10 cellular contexts compared by ENCODE assay signal in the genomic region with DNA sequence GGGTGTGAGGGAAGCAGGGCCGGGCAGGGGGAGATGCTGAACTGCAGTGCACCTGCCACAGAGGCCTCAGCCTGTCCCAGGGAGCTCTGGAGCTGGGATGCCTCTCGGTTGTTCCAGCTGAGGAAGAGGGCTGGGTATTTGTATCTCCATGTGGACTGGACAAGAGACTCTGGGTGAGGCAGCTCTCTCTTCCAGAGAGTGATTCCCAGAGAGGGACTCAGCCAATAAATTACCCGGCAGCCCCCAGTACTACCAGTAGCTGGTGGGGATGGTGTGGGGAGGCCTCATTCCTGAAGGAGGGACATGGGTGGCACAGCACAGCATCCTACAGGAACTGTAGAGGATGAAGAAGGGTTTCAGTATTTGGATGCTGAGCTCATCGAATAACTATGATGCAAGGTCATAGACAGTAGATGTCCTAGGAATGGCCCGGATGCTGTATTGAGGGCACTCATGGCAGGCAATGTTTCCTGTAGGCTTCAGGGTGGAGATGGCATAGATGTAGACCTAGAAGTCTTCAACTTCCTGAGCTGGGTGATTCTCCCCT. TPM values are rescaled to one million over a fixed set of nuclear protein-coding genes. Genes with fewer than 3 reads are reported as not detected.
A peak's percentile ranks its signal among the peaks of the same experiment; 100 is the strongest.
DNase-seq lines count a peak whose midpoint lies in the region; ATAC-seq lines count a peak whose summit lies in the region.
"Had no signal": no experiment of that assay in that cellular context is flagged by ENCODE, and none has a peak within 500 bp of the region (broad histone marks: within the 10 kb centered on the region; RNA-seq: fewer than 3 reads in every experiment).

No MANE protein-coding gene starts in this region.

- no peaks in the 10 kb centered on the region for H3K9me3 ChIP-seq in CD4-positive, alpha-beta memory T cell (ENCODE audit: control insufficient read depth in 1 of 2, low read length in 2 of 2)

- peak overlapping the region; percentile 28 for H3K27ac ChIP-seq in CD4-positive, alpha-beta memory T cell (ENCODE audit: low read depth, low read length)

- no peak overlapping the region for H3K4me3 ChIP-seq in CD4-positive, alpha-beta memory T cell (ENCODE audit: low read length in 2 of 2)

- peaks cover 17% of the 10 kb centered on the region for H3K4me1 ChIP-seq in CD4-positive, alpha-beta memory T cell (ENCODE audit: insufficient read depth, low read length)

- no peaks in the 10 kb centered on the region for H3K27me3 ChIP-seq in CD4-positive, alpha-beta memory T cell (ENCODE audit: insufficient read depth, low read length)

- no peak for ATAC-seq in natural killer cell treated with Interleukin-12 subunit alpha and Interleukin-12 subunit beta and Interleukin-15 and Interleukin-18, amount 100 ng/mL, for 72 hours
- no peak for ATAC-seq in GM21528 (IDR thresholded peaks at IDR 0.05; ENCODE audit: low FRiP score, unreplicated experiment)

- peak overlapping the region in 4 of 7 donors; percentile 74 to 92 (median 88) for H3K27ac Mint-ChIP-seq in CD4-positive, alpha-beta memory T cell
- H3K27ac Mint-ChIP-seq in dendritic cell treated with granulocyte-macrophage colony-stimulating factor and Interleukin-4, amounts not matched to agents 40 ng/mL and 50 ng/mL, for 4 days, result peak overlapping the region; percentile 86
- H3K27ac Mint-ChIP-seq in natural killer cell treated with Interleukin-12 subunit alpha and Interleukin-12 subunit beta and Interleukin-15 and Interleukin-18, amount 100 ng/mL, for 72 hours, result peak overlapping the region in 1 of 2 donors; percentile 76

- H3K9me3 Mint-ChIP-seq in CD4-positive, alpha-beta memory T cell, result no peaks in the 10 kb centered on the region
- H3K9me3 Mint-ChIP-seq in dendritic cell treated with granulocyte-macrophage colony-stimulating factor and Interleukin-4, amounts not matched to agents 40 ng/mL and 50 ng/mL, for 4 days, result no peaks in the 10 kb centered on the region
- H3K9me3 Mint-ChIP-seq in natural killer cell treated with Interleukin-12 subunit alpha and Interleukin-12 subunit beta and Interleukin-15 and Interleukin-18, amount 100 ng/mL, for 72 hours, result no peaks in the 10 kb centered on the region

- H3K36me3 Mint-ChIP-seq in CD4-positive, alpha-beta memory T cell, result no peaks in the 10 kb centered on the region
- peaks cover 66% of the 10 kb centered on the region for H3K36me3 Mint-ChIP-seq in dendritic cell treated with granulocyte-macrophage colony-stimulating factor and Interleukin-4, amounts not matched to agents 40 ng/mL and 50 ng/mL, for 4 days (ENCODE audit: low read depth)
- no peaks in the 10 kb centered on the region for H3K36me3 Mint-ChIP-seq in natural killer cell treated with Interleukin-12 subunit alpha and Interleukin-12 subunit beta and Interleukin-15 and Interleukin-18, amount 100 ng/mL, for 72 hours

- peak overlapping the region in 2 of 8 donors; percentile 85 to 87 for H3K4me3 Mint-ChIP-seq in CD4-positive, alpha-beta memory T cell
- peak overlapping the region; percentile 100 for H3K4me3 Mint-ChIP-seq in dendritic cell treated with granulocyte-macrophage colony-stimulating factor and Interleukin-4, amounts not matched to agents 40 ng/mL and 50 ng/mL, for 4 days
- H3K4me3 Mint-ChIP-seq in natural killer cell treated with Interleukin-12 subunit alpha and Interleukin-12 subunit beta and Interleukin-15 and Interleukin-18, amount 100 ng/mL, for 72 hours, result peak overlapping the region; percentile 40

- DNase-seq in CD4-positive, alpha-beta memory T cell, result no peak
- DNase-seq in HS-27A (ENCODE audit: low read depth) (peak; percentile 92), foreskin melanocyte (no peak), ecto neural progenitor cell (ENCODE audit: low spot score) (no peak)
- no peak for DNase-seq in natural killer cell treated with Interleukin-12 subunit alpha and Interleukin-12 subunit beta and Interleukin-15 and Interleukin-18, amount 100 ng/mL, for 72 hours (ENCODE audit: low spot score)
- no peak for DNase-seq in stimulated activated CD8-positive, alpha-beta memory T cell treated with anti-CD3 and anti-CD28 coated beads, Interleukin-4, amount 100 ng/mL, for 48 hours
- DNase-seq: DMS 273 treated with DMSO at 0.1 percent for 48 hours, SHP77 treated with DMSO at 0.1 percent for 48 hours had no signal

- no peaks in the 10 kb centered on the region for H3K27me3 Mint-ChIP-seq in CD4-positive, alpha-beta memory T cell
- H3K27me3 Mint-ChIP-seq in dendritic cell treated with granulocyte-macrophage colony-stimulating factor and Interleukin-4, amounts not matched to agents 40 ng/mL and 50 ng/mL, for 4 days, result no peaks in the 10 kb centered on the region
- no peaks in the 10 kb centered on the region for H3K27me3 Mint-ChIP-seq in natural killer cell treated with Interleukin-12 subunit alpha and Interleukin-12 subunit beta and Interleukin-15 and Interleukin-18, amount 100 ng/mL, for 72 hours

- no peaks in the 10 kb centered on the region for H3K36me3 ChIP-seq in CD4-positive, alpha-beta memory T cell (ENCODE audit: insufficient read depth, low read length)

- peaks cover 9 to 25% (median 17%) of the 10 kb centered on the region in 4 donors for H3K4me1 Mint-ChIP-seq in CD4-positive, alpha-beta memory T cell
- H3K4me1 Mint-ChIP-seq in dendritic cell treated with granulocyte-macrophage colony-stimulating factor and Interleukin-4, amounts not matched to agents 40 ng/mL and 50 ng/mL, for 4 days (ENCODE audit: low read depth), result peaks cover 63% of the 10 kb centered on the region
- H3K4me1 Mint-ChIP-seq in natural killer cell treated with Interleukin-12 subunit alpha and Interleukin-12 subunit beta and Interleukin-15 and Interleukin-18, amount 100 ng/mL, for 72 hours (ENCODE audit: low read depth in 2 of 2), result peaks cover 16 to 19% of the 10 kb centered on the region in 2 donors

- CTCF ChIA-PET in CD4-positive, alpha-beta memory T cell (lab: Charles Lee; ENCODE audit: partially characterized antibody), result interaction anchor here (1.0 to 3.6 kb wide), 10 partner anchors 9 to 241 kb away, joined by 3 to 39 read pairs (median 4); a partner anchor contains a TSS

- POLR2A ChIA-PET in CD4-positive, alpha-beta memory T cell (lab: Charles Lee; ENCODE audit: partially characterized antibody), result interaction anchor here (1.0 to 2.2 kb wide), 2 partner anchors 10 to 21 kb away, joined by 3 to 13 read pairs; a partner anchor contains a TSS

- intact Hi-C loops in CD4-positive, alpha-beta memory T cell (cut with micrococcal nuclease), result no loop called here
- intact Hi-C loops in dendritic cell treated with granulocyte-macrophage colony-stimulating factor and Interleukin-4, amounts not matched to agents 40 ng/mL and 50 ng/mL, for 4 days (cut with micrococcal nuclease), result loop anchor here (5.0 kb wide), 1 partner anchor 120 kb away; a partner anchor contains a TSS

RNA-seq across cellular contexts. Expression of a gene that starts 1.4 kb away (rescaled TPM):
- 1 to 10 TPM; 1.4 to 1.5 TPM for total RNA-seq in CD4-positive, alpha-beta memory T cell
- polyA plus RNA-seq in CD4-positive, alpha-beta memory T cell, result under 1 TPM in 1 of 2 donors, not detected in 1; 0.11 TPM
- total RNA-seq in natural killer cell treated with Interleukin-12 subunit alpha and Interleukin-12 subunit beta and Interleukin-15 and Interleukin-18, amount 100 ng/mL, for 72 hours, result 1 to 10 TPM; 9.1 to 9.3 TPM

RNA-seq across cellular contexts. Expression of a gene that starts 20.9 kb away (rescaled TPM):
- total RNA-seq in CD4-positive, alpha-beta memory T cell, result 100 to 1,000 TPM; 142 to 151 TPM
- polyA plus RNA-seq in CD4-positive, alpha-beta memory T cell, result 100 to 1,000 TPM in 1 of 2 donors, 10 to 100 TPM in 1; 94.1 to 125 TPM
- 100 to 1,000 TPM; 118 to 183 TPM for total RNA-seq in natural killer cell treated with Interleukin-12 subunit alpha and Interleukin-12 subunit beta and Interleukin-15 and Interleukin-18, amount 100 ng/mL, for 72 hours

RNA-seq across cellular contexts. Expression of a gene that starts 52.3 kb away (rescaled TPM):
- total RNA-seq in CD4-positive, alpha-beta memory T cell, result 1 to 10 TPM; 5.8 to 6.0 TPM
- 10 to 100 TPM; 31.5 to 53.8 TPM for polyA plus RNA-seq in CD4-positive, alpha-beta memory T cell
- total RNA-seq in natural killer cell treated with Interleukin-12 subunit alpha and Interleukin-12 subunit beta and Interleukin-15 and Interleukin-18, amount 100 ng/mL, for 72 hours, result not detected

Comparison
In these comparisons a context has a peak if more than half of its experiments do, and no peak if none do; other contexts are left out.
1. RNA of a gene that starts 1.4 kb away (total RNA-seq): 9.1 to 9.3 TPM in natural killer cell treated with Interleukin-12 subunit alpha and Interleukin-12 subunit beta and Interleukin-15 and Interleukin-18, amount 100 ng/mL, for 72 hours; 1.4 to 1.5 TPM in CD4-positive, alpha-beta memory T cell; every median in the first group is over 4 times any median in the second.
2. RNA of a gene that starts 52.3 kb away (total RNA-seq): 5.8 to 6.0 TPM in CD4-positive, alpha-beta memory T cell; not detected in natural killer cell treated with Interleukin-12 subunit alpha and Interleukin-12 subunit beta and Interleukin-15 and Interleukin-18, amount 100 ng/mL, for 72 hours; every median in the first group is over 4 times any median in the second.